20 cellular contexts compared by ENCODE assay signal in genomic region chr7:562789-563628, GRCh38.
"Had no signal": no experiment of that assay in that cellular context is flagged by ENCODE, and none has a peak within 500 bp of the region (broad histone marks: within the 10 kb centered on the region; RNA-seq: fewer than 3 reads in every experiment).

No MANE protein-coding gene starts in this region.

- H3K4me3 Mint-ChIP-seq: activated T-helper 1 cell treated with anti-CD3 and anti-CD28 coated beads, Interleukin-12 subunit alpha, Interleukin-12 subunit beta, Interleukin-2, Interleukin-4 antibody, amounts not matched to agents 30 ng/mL and 10 ng/mL and 1 ng/mL, durations not matched to agents 14 hours and 24 hours and 36 hours; central memory CD8-positive, alpha-beta T cell; natural killer cell treated with Interleukin-12 subunit alpha and Interleukin-12 subunit beta and Interleukin-15 and Interleukin-18, amount 100 ng/mL, for 72 hours; T-cell; type B pancreatic cell had no signal

- H3K36me3 ChIP-seq: brain microvascular endothelial cell, colonic mucosa, stomach had no signal

- H3K4me1 ChIP-seq: colonic mucosa had no signal

- ATAC-seq: left lobe of liver; natural killer cell treated with Interleukin-12 subunit alpha and Interleukin-12 subunit beta and Interleukin-15 and Interleukin-18, amount 100 ng/mL, for 72 hours; T-cell had no signal

- H3K27ac ChIP-seq: brain microvascular endothelial cell, colonic mucosa, SK-N-MC, stomach had no signal

- H3K27me3 ChIP-seq: brain microvascular endothelial cell, colonic mucosa, stomach had no signal

- H3K27ac Mint-ChIP-seq: activated T-helper 1 cell treated with anti-CD3 and anti-CD28 coated beads, Interleukin-12 subunit alpha, Interleukin-12 subunit beta, Interleukin-2, Interleukin-4 antibody, amounts not matched to agents 30 ng/mL and 10 ng/mL and 1 ng/mL, durations not matched to agents 14 hours and 24 hours and 36 hours; natural killer cell treated with Interleukin-12 subunit alpha and Interleukin-12 subunit beta and Interleukin-15 and Interleukin-18, amount 100 ng/mL, for 72 hours; T-cell; type B pancreatic cell had no signal

- H3K4me3 ChIP-seq: colonic mucosa, lung, SK-N-MC, stomach had no signal

- H3K4me1 Mint-ChIP-seq: central memory CD8-positive, alpha-beta T cell had no signal

- H3K9me3 ChIP-seq: colonic mucosa, stomach had no signal

- H3K9me3 Mint-ChIP-seq: activated T-helper 1 cell treated with anti-CD3 and anti-CD28 coated beads, Interleukin-12 subunit alpha, Interleukin-12 subunit beta, Interleukin-2, Interleukin-4 antibody, amounts not matched to agents 30 ng/mL and 10 ng/mL and 1 ng/mL, durations not matched to agents 14 hours and 24 hours and 36 hours; central memory CD8-positive, alpha-beta T cell; natural killer cell treated with Interleukin-12 subunit alpha and Interleukin-12 subunit beta and Interleukin-15 and Interleukin-18, amount 100 ng/mL, for 72 hours; T-cell; type B pancreatic cell had no signal

- DNase-seq: activated CD4-positive, alpha-beta T cell treated with anti-CD3 and anti-CD28 coated beads, Interleukin-2, amount 50 U/mL, for 1 hour; activated gamma-delta T cell treated with Interleukin-2 at 50 U/mL for 16 hours; aorta; brain microvascular endothelial cell; colonic mucosa; erythroblast; foreskin melanocyte; occipital lobe; retina; stimulated activated CD4-positive, alpha-beta T cell treated with anti-CD3 and anti-CD28 coated beads, Interleukin-2, amount 100 ng/mL, for 24 hours; stomach; T-cell; T1000 had no signal

- H3K36me3 Mint-ChIP-seq: natural killer cell treated with Interleukin-12 subunit alpha and Interleukin-12 subunit beta and Interleukin-15 and Interleukin-18, amount 100 ng/mL, for 72 hours; type B pancreatic cell had no signal

- H3K27me3 Mint-ChIP-seq: central memory CD8-positive, alpha-beta T cell; natural killer cell treated with Interleukin-12 subunit alpha and Interleukin-12 subunit beta and Interleukin-15 and Interleukin-18, amount 100 ng/mL, for 72 hours; T-cell; type B pancreatic cell had no signal
